ENCODE assay signal across 1 cellular context in the genomic region with DNA sequence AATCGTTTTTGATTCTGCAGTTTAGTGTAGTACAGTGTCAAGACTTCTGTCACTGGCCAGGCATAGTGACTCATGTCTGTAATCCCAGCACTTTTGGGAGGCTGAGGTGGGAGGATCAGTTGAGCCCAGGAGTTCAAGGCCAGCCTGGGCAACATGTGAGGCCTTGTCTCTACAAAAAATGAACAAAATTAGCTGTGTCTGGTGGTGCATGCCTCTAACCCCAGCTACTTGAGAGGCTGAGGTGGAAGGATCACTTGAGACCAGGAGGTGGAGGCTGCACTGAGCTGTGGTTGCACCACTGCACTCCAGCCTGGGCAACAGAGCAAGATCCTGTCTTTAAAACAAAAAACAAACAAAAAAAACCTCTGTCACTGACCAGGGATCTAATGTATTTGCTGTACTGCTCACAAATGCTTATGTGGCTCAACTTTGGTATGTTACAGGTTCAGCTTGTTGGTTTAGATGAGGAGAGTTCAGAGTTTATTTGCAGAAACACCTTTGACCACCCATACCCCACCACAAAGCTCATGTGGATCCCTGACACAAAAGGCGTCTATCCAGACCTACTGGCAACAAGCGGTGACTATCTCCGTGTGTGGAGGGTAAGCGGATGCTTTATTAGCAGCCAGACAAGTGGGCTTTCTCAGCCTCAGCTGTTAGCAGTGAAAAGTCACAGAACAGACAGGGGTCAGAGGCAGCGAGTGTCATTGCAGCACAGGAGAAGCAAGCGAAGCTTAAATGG.
A peak's percentile ranks its signal among the peaks of the same experiment; 100 is the strongest.
TF ChIP-seq lines count a peak whose summit lies in the region.

No MANE protein-coding gene starts in this region.

TF ChIP-seq in HepG2, 621 proteins besides CTCF, POLR2A, EP300 and RAD21 (continued from another document and continues in another):
- TF ChIP-seq YEATS4 (CRISPR knock-in tag; IDR thresholded peaks at IDR 0.05; ENCODE audit: borderline replicate concordance), result 0 out of 2 replicates have a peak, but pooled peaks have one; percentile 47
- TF ChIP-seq YEATS2 (CRISPR knock-in tag; IDR thresholded peaks at IDR 0.05; ENCODE audit: borderline replicate concordance), result peak; percentile 29; the same call in 1 of the 2 replicates
- TF ChIP-seq ZNF337 (CRISPR knock-in tag; IDR thresholded peaks at IDR 0.05; ENCODE audit: borderline replicate concordance, low read depth), result 0 out of 2 replicates have a peak, but pooled peaks have one; percentile 77
- peak; percentile 86 for TF ChIP-seq KDM6A (CRISPR knock-in tag; IDR thresholded peaks at IDR 0.05; ENCODE audit: low read depth)
- peak; percentile 96 for TF ChIP-seq FOXK2 (IDR thresholded peaks at IDR 0.05)
- peak; percentile 10; the same call in 1 of the 2 replicates for TF ChIP-seq TAF1 (CRISPR knock-in tag; IDR thresholded peaks at IDR 0.05)
- TF ChIP-seq EZH2 (conservative IDR thresholded peaks at IDR 0.05; ENCODE audit: low read depth, low read length), result no peak
- TF ChIP-seq, protein P1, sequence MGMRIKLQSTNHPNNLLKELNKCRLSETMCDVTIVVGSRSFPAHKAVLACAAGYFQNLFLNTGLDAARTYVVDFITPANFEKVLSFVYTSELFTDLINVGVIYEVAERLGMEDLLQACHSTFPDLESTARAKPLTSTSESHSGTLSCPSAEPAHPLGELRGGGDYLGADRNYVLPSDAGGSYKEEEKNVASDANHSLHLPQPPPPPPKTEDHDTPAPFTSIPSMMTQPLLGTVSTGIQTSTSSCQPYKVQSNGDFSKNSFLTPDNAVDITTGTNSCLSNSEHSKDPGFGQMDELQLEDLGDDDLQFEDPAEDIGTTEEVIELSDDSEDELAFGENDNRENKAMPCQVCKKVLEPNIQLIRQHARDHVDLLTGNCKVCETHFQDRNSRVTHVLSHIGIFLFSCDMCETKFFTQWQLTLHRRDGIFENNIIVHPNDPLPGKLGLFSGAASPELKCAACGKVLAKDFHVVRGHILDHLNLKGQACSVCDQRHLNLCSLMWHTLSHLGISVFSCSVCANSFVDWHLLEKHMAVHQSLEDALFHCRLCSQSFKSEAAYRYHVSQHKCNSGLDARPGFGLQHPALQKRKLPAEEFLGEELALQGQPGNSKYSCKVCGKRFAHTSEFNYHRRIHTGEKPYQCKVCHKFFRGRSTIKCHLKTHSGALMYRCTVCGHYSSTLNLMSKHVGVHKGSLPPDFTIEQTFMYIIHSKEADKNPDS (CRISPR knock-in tag; IDR thresholded peaks at IDR 0.05), result 0 out of 2 replicates have a peak, but pooled peaks have one; percentile 87
- TF ChIP-seq, protein P2, sequence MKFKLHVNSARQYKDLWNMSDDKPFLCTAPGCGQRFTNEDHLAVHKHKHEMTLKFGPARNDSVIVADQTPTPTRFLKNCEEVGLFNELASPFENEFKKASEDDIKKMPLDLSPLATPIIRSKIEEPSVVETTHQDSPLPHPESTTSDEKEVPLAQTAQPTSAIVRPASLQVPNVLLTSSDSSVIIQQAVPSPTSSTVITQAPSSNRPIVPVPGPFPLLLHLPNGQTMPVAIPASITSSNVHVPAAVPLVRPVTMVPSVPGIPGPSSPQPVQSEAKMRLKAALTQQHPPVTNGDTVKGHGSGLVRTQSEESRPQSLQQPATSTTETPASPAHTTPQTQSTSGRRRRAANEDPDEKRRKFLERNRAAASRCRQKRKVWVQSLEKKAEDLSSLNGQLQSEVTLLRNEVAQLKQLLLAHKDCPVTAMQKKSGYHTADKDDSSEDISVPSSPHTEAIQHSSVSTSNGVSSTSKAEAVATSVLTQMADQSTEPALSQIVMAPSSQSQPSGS (CRISPR knock-in tag; IDR thresholded peaks at IDR 0.05), result peak; percentile 86; the same call in 1 of the 2 replicates
- peak; percentile 70; the same call in 1 of the 2 replicates for TF ChIP-seq FOXK1 (CRISPR knock-in tag; IDR thresholded peaks at IDR 0.05; ENCODE audit: borderline replicate concordance, low read depth)
- TF ChIP-seq NONO (IDR thresholded peaks at IDR 0.05), result no peak
- peak; percentile 94 for TF ChIP-seq NONO (CRISPR knock-in tag; conservative IDR thresholded peaks at IDR 0.05)
- TF ChIP-seq ZNF331 (CRISPR knock-in tag; IDR thresholded peaks at IDR 0.05), result peak; percentile 73
- TF ChIP-seq FOXC1 (CRISPR knock-in tag; IDR thresholded peaks at IDR 0.05; ENCODE audit: borderline replicate concordance), result no peak; the same call in 1 of the 2 replicates
- TF ChIP-seq RBFOX2 (IDR thresholded peaks at IDR 0.05; ENCODE audit: low read depth, low read length), result no peak
- TF ChIP-seq ZNF12 (CRISPR knock-in tag; IDR thresholded peaks at IDR 0.05), result 0 out of 2 replicates have a peak, but pooled peaks have one; percentile 62
- TF ChIP-seq ZEB1 (IDR thresholded peaks at IDR 0.05; ENCODE audit: insufficient replicate concordance, low read depth), result no peak
- TF ChIP-seq HDAC1 (CRISPR knock-in tag; IDR thresholded peaks at IDR 0.05), result peak; percentile 91
- TF ChIP-seq HMG20B (CRISPR knock-in tag; conservative IDR thresholded peaks at IDR 0.05), result peak; percentile 84; the same call in 1 of the 2 replicates
- TF ChIP-seq, protein P3, sequence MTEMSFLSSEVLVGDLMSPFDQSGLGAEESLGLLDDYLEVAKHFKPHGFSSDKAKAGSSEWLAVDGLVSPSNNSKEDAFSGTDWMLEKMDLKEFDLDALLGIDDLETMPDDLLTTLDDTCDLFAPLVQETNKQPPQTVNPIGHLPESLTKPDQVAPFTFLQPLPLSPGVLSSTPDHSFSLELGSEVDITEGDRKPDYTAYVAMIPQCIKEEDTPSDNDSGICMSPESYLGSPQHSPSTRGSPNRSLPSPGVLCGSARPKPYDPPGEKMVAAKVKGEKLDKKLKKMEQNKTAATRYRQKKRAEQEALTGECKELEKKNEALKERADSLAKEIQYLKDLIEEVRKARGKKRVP (CRISPR knock-in tag; IDR thresholded peaks at IDR 0.05), result peak in 1 of 2 experiments; percentile 47; a peak in 1 of 4 replicates
- no peak for TF ChIP-seq SRSF9 (IDR thresholded peaks at IDR 0.05; ENCODE audit: borderline replicate concordance, insufficient read depth, low read depth, low read length, poor library complexity, severe bottlenecking)
- peak; percentile 31; the same call in 1 of the 2 replicates for TF ChIP-seq ZFX (CRISPR knock-in tag; IDR thresholded peaks at IDR 0.05; ENCODE audit: low read depth)
- no peak for TF ChIP-seq TCF12 (IDR thresholded peaks at IDR 0.05)
- TF ChIP-seq TCF12 (CRISPR knock-in tag; IDR thresholded peaks at IDR 0.05), result peak; percentile 94
- TF ChIP-seq, protein P4, sequence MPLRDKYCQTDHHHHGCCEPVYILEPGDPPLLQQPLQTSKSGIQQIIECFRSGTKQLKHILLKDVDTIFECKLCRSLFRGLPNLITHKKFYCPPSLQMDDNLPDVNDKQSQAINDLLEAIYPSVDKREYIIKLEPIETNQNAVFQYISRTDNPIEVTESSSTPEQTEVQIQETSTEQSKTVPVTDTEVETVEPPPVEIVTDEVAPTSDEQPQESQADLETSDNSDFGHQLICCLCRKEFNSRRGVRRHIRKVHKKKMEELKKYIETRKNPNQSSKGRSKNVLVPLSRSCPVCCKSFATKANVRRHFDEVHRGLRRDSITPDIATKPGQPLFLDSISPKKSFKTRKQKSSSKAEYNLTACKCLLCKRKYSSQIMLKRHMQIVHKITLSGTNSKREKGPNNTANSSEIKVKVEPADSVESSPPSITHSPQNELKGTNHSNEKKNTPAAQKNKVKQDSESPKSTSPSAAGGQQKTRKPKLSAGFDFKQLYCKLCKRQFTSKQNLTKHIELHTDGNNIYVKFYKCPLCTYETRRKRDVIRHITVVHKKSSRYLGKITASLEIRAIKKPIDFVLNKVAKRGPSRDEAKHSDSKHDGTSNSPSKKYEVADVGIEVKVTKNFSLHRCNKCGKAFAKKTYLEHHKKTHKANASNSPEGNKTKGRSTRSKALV (CRISPR knock-in tag; IDR thresholded peaks at IDR 0.05), result peak; percentile 67; the same call in 1 of the 2 replicates
- TF ChIP-seq REPIN1 (CRISPR knock-in tag; IDR thresholded peaks at IDR 0.05; ENCODE audit: borderline replicate concordance, low read depth), result no peak; the same call in 1 of the 2 replicates
- peak; percentile 91 for TF ChIP-seq ZFP1 (CRISPR knock-in tag; IDR thresholded peaks at IDR 0.05)
- TF ChIP-seq RXRB (CRISPR knock-in tag; IDR thresholded peaks at IDR 0.05; ENCODE audit: borderline replicate concordance), result peak; percentile 81
- TF ChIP-seq HIVEP1 (CRISPR knock-in tag; IDR thresholded peaks at IDR 0.05), result peak; percentile 60; the same call in 1 of the 2 replicates
- peak; percentile 91 for TF ChIP-seq FOXJ3 (CRISPR knock-in tag; IDR thresholded peaks at IDR 0.05; ENCODE audit: borderline replicate concordance)
- TF ChIP-seq, protein P5, sequence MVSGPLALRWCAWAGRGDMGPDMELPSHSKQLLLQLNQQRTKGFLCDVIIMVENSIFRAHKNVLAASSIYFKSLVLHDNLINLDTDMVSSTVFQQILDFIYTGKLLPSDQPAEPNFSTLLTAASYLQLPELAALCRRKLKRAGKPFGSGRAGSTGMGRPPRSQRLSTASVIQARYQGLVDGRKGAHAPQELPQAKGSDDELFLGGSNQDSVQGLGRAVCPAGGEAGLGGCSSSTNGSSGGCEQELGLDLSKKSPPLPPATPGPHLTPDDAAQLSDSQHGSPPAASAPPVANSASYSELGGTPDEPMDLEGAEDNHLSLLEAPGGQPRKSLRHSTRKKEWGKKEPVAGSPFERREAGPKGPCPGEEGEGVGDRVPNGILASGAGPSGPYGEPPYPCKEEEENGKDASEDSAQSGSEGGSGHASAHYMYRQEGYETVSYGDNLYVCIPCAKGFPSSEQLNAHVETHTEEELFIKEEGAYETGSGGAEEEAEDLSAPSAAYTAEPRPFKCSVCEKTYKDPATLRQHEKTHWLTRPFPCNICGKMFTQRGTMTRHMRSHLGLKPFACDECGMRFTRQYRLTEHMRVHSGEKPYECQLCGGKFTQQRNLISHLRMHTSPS (CRISPR knock-in tag; IDR thresholded peaks at IDR 0.05; ENCODE audit: low read depth), result no peak
- peak; percentile 95 for TF ChIP-seq TBX2 (CRISPR knock-in tag; IDR thresholded peaks at IDR 0.05; ENCODE audit: borderline replicate concordance)
- peak; percentile 67; the same call in 1 of the 2 replicates for TF ChIP-seq ZNF543 (CRISPR knock-in tag; IDR thresholded peaks at IDR 0.05)
- TF ChIP-seq ZNF570 (CRISPR knock-in tag; IDR thresholded peaks at IDR 0.05; ENCODE audit: borderline replicate concordance), result no peak
- TF ChIP-seq, protein P6, sequence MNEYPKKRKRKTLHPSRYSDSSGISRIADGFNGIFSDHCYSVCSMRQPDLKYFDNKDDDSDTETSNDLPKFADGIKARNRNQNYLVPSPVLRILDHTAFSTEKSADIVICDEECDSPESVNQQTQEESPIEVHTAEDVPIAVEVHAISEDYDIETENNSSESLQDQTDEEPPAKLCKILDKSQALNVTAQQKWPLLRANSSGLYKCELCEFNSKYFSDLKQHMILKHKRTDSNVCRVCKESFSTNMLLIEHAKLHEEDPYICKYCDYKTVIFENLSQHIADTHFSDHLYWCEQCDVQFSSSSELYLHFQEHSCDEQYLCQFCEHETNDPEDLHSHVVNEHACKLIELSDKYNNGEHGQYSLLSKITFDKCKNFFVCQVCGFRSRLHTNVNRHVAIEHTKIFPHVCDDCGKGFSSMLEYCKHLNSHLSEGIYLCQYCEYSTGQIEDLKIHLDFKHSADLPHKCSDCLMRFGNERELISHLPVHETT (CRISPR knock-in tag; conservative IDR thresholded peaks at IDR 0.05), result peak; percentile 22; the same call in 1 of the 2 replicates
- TF ChIP-seq, protein P7, sequence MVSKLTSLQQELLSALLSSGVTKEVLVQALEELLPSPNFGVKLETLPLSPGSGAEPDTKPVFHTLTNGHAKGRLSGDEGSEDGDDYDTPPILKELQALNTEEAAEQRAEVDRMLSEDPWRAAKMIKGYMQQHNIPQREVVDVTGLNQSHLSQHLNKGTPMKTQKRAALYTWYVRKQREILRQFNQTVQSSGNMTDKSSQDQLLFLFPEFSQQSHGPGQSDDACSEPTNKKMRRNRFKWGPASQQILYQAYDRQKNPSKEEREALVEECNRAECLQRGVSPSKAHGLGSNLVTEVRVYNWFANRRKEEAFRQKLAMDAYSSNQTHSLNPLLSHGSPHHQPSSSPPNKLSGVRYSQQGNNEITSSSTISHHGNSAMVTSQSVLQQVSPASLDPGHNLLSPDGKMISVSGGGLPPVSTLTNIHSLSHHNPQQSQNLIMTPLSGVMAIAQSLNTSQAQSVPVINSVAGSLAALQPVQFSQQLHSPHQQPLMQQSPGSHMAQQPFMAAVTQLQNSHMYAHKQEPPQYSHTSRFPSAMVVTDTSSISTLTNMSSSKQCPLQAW (CRISPR knock-in tag; IDR thresholded peaks at IDR 0.05), result peak; percentile 58; the same call in 1 of the 2 replicates
- TF ChIP-seq ZNF788 (CRISPR knock-in tag; IDR thresholded peaks at IDR 0.05; ENCODE audit: borderline replicate concordance), result peak; percentile 67; the same call in 1 of the 2 replicates
- TF ChIP-seq RFXANK (CRISPR knock-in tag; IDR thresholded peaks at IDR 0.05), result 0 out of 2 replicates have a peak, but pooled peaks have one; percentile 28
- TF ChIP-seq, protein P8, sequence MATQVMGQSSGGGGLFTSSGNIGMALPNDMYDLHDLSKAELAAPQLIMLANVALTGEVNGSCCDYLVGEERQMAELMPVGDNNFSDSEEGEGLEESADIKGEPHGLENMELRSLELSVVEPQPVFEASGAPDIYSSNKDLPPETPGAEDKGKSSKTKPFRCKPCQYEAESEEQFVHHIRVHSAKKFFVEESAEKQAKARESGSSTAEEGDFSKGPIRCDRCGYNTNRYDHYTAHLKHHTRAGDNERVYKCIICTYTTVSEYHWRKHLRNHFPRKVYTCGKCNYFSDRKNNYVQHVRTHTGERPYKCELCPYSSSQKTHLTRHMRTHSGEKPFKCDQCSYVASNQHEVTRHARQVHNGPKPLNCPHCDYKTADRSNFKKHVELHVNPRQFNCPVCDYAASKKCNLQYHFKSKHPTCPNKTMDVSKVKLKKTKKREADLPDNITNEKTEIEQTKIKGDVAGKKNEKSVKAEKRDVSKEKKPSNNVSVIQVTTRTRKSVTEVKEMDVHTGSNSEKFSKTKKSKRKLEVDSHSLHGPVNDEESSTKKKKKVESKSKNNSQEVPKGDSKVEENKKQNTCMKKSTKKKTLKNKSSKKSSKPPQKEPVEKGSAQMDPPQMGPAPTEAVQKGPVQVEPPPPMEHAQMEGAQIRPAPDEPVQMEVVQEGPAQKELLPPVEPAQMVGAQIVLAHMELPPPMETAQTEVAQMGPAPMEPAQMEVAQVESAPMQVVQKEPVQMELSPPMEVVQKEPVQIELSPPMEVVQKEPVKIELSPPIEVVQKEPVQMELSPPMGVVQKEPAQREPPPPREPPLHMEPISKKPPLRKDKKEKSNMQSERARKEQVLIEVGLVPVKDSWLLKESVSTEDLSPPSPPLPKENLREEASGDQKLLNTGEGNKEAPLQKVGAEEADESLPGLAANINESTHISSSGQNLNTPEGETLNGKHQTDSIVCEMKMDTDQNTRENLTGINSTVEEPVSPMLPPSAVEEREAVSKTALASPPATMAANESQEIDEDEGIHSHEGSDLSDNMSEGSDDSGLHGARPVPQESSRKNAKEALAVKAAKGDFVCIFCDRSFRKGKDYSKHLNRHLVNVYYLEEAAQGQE (IDR thresholded peaks at IDR 0.05; ENCODE audit: borderline replicate concordance in 1 of 2, low read depth in 1 of 2, low read length in 2 of 2), result no peak
- TF ChIP-seq ETV6 (CRISPR knock-in tag; conservative IDR thresholded peaks at IDR 0.05), result no peak
- no peak; the same call in 1 of the 2 replicates for TF ChIP-seq GLI4 (CRISPR knock-in tag; IDR thresholded peaks at IDR 0.05; ENCODE audit: borderline replicate concordance)
- TF ChIP-seq ZNF747 (CRISPR knock-in tag; IDR thresholded peaks at IDR 0.05; ENCODE audit: borderline replicate concordance), result no peak; the same call in 1 of the 2 replicates
- TF ChIP-seq NR2C2 (CRISPR knock-in tag; IDR thresholded peaks at IDR 0.05; ENCODE audit: borderline replicate concordance), result peak; percentile 76; the same call in 1 of the 2 replicates
- peak; percentile 74; the same call in 1 of the 2 replicates for TF ChIP-seq SPEN (CRISPR knock-in tag; IDR thresholded peaks at IDR 0.05; ENCODE audit: low read depth)
- TF ChIP-seq FIP1L1 (IDR thresholded peaks at IDR 0.05; ENCODE audit: borderline replicate concordance, insufficient read depth, low read depth, low read length), result no peak
- no peak for TF ChIP-seq ZFP62 (CRISPR knock-in tag; IDR thresholded peaks at IDR 0.05)
- no peak; the same call in 1 of the 2 replicates for TF ChIP-seq ZNF552 (CRISPR knock-in tag; IDR thresholded peaks at IDR 0.05; ENCODE audit: borderline replicate concordance)
